Comparison of ENCODE assay signal across 21 cellular contexts in genomic region chr17:27550974-27551505, GRCh38.
DNase-seq lines count a peak whose midpoint lies in the region; ATAC-seq and TF ChIP-seq lines count a peak whose summit lies in the region.
"Had no signal": no experiment of that assay in that cellular context is flagged by ENCODE, and none has a peak within 500 bp of the region (broad histone marks: within the 10 kb centered on the region; RNA-seq: fewer than 3 reads in every experiment).

No MANE protein-coding gene starts in this region.

- no peak for TF ChIP-seq CTCF in cardiac muscle cell (IDR thresholded peaks at IDR 0.05; ENCODE audit: low read depth, low read length)
- no peak for TF ChIP-seq CTCF in left ventricle myocardium inferior (IDR thresholded peaks at IDR 0.05; ENCODE audit: borderline replicate concordance)
- TF ChIP-seq CTCF in omental fat pad (IDR thresholded peaks at IDR 0.05), result no peak
- no peak for TF ChIP-seq CTCF in smooth muscle cell (IDR thresholded peaks at IDR 0.05; ENCODE audit: borderline replicate concordance, insufficient read depth, poor library complexity, severe bottlenecking)

- H3K27me3 ChIP-seq in cardiac muscle cell, result no peaks in the 10 kb centered on the region
- no peaks in the 10 kb centered on the region for H3K27me3 ChIP-seq in left ventricle myocardium inferior (ENCODE audit: low read depth)
- no peaks in the 10 kb centered on the region for H3K27me3 ChIP-seq in smooth muscle cell (ENCODE audit: low read depth)
- H3K27me3 ChIP-seq: breast epithelium, esophagus muscularis mucosa, vagina had no signal

- H3K36me3 ChIP-seq in cardiac muscle cell (no peaks in the 10 kb centered on the region), left ventricle myocardium inferior (no peaks in the 10 kb centered on the region), smooth muscle cell (ENCODE audit: low read depth) (peaks cover 8% of the 10 kb centered on the region)
- H3K36me3 ChIP-seq: breast epithelium, vagina had no signal

- intact Hi-C loops in left ventricle myocardium inferior (cut with micrococcal nuclease), result no loop called here

- DNase-seq in cardiac muscle cell (ENCODE audit: low read depth in 1 of 2, low spot score in 1 of 2) (no peak), left ventricle myocardium inferior (no peak), NCI-H774 (lab: John Stamatoyannopoulos, UW) (peak; percentile 41), dermis blood vessel endothelial cell (peak; percentile 86), omental fat pad (ENCODE audit: low spot score) (no peak), epidermal melanocyte (ENCODE audit: insufficient read length, low spot score) (no peak), OCI-M1 (lab: John Stamatoyannopoulos, UW) (no peak), smooth muscle cell (lab: John Stamatoyannopoulos, UW; ENCODE audit: unreplicated experiment) (no peak)
- DNase-seq: activated CD4-positive, alpha-beta T cell treated with anti-CD3 and anti-CD28 coated beads, Interleukin-2, amount 10 ng/mL, durations not matched to agents 24 days and 14 days; activated effector memory CD4-positive, alpha-beta T cell treated with Interleukin-2 at 50 U/mL for 16 hours; DMS 273 treated with DMSO at 0.1 percent for 48 hours; GOT3; KG1; kidney glomerular epithelial cell; NCI-H1930; stimulated activated CD4-positive, alpha-beta T cell treated with anti-CD3 and anti-CD28 coated beads, Interleukin-15, amount 100 ng/mL, for 24 hours had no signal

- H3K27ac ChIP-seq in cardiac muscle cell (peak overlapping the region; percentile 14), left ventricle myocardium inferior (replicated peaks) (no peak overlapping the region), smooth muscle cell (ENCODE audit: low read depth) (no peak overlapping the region)
- H3K27ac ChIP-seq: breast epithelium, C4-2B, esophagus muscularis mucosa had no signal

- 100% methylated on average over 3 of the region's 3 CpGs for WGBS in smooth muscle cell (ENCODE audit: low lambda C conversion rate)

- H4K20me1 ChIP-seq in smooth muscle cell (ENCODE audit: low read depth), result peaks cover 99% of the 10 kb centered on the region

- no peak for ATAC-seq in omental fat pad (ENCODE audit: low FRiP score)
- ATAC-seq: right cardiac atrium had no signal

- H3K9me3 ChIP-seq in cardiac muscle cell (ENCODE audit: low read depth) (no peaks in the 10 kb centered on the region), left ventricle myocardium inferior (replicated peaks) (no peaks in the 10 kb centered on the region), smooth muscle cell (replicated peaks; ENCODE audit: low read depth) (no peaks in the 10 kb centered on the region)
- H3K9me3 ChIP-seq: breast epithelium, esophagus muscularis mucosa, vagina had no signal

- no peak overlapping the region for H3K4me3 ChIP-seq in cardiac muscle cell
- no peak overlapping the region for H3K4me3 ChIP-seq in left ventricle myocardium inferior
- no peak overlapping the region for H3K4me3 ChIP-seq in smooth muscle cell
- H3K4me3 ChIP-seq: breast epithelium, esophagus muscularis mucosa, vagina had no signal

- no peaks in the 10 kb centered on the region for H3F3A ChIP-seq in smooth muscle cell (ENCODE audit: low read depth)

- no peak overlapping the region for H3K9ac ChIP-seq in smooth muscle cell (ENCODE audit: low read depth)

- peaks cover 17% of the 10 kb centered on the region for H3K4me1 ChIP-seq in cardiac muscle cell (ENCODE audit: low read depth)
- H3K4me1 ChIP-seq in left ventricle myocardium inferior, result peaks cover 36% of the 10 kb centered on the region
- peaks cover 5% of the 10 kb centered on the region for H3K4me1 ChIP-seq in smooth muscle cell (ENCODE audit: low read depth)

- H3K4me2 ChIP-seq in smooth muscle cell, result no peak overlapping the region

- H2AFZ ChIP-seq in smooth muscle cell (ENCODE audit: low read depth), result no peak overlapping the region

- H3K79me2 ChIP-seq in smooth muscle cell (ENCODE audit: low read depth), result peaks cover 96% of the 10 kb centered on the region

Comparison
In these comparisons a context has a peak if more than half of its experiments do, and no peak if none do; other contexts are left out.
1. DNase-seq: peak in NCI-H774 (single experiment) and dermis blood vessel endothelial cell (single experiment); none in cardiac muscle cell (0 of 2), left ventricle myocardium inferior (single experiment), omental fat pad (single experiment), epidermal melanocyte (single experiment), OCI-M1 (single experiment) and smooth muscle cell (single experiment).